ENCODE assay signal across 23 cellular contexts in genomic region chr1:219296430-219296850, GRCh38.
DNase-seq lines count a peak whose midpoint lies in the region; ATAC-seq, FAIRE-seq and TF ChIP-seq lines count a peak whose summit lies in the region.
"Had no signal": no experiment of that assay in that cellular context is flagged by ENCODE, and none has a peak within 500 bp of the region (broad histone marks: within the 10 kb centered on the region; RNA-seq: fewer than 3 reads in every experiment).

No MANE protein-coding gene starts in this region.

- TF ChIP-seq POLR2A in tibial nerve (IDR thresholded peaks at IDR 0.05), result no peak

- TF ChIP-seq CTCF in astrocyte (IDR thresholded peaks at IDR 0.05; ENCODE audit: insufficient read depth, low read depth, low read length) (no peak), tibial nerve (IDR thresholded peaks at IDR 0.05) (no peak)

- no peak for FAIRE-seq in astrocyte (lab: Jason Lieb, UNC)
- FAIRE-seq: HTR-8/SVneo had no signal

- no peak for ATAC-seq in HG03175 (IDR thresholded peaks at IDR 0.05; ENCODE audit: unreplicated experiment)
- ATAC-seq: body of pancreas, natural killer cell, Panc1 had no signal

- H3K36me3 ChIP-seq in ACC112 (ENCODE audit: insufficient read depth, low read length), result no peaks in the 10 kb centered on the region
- no peaks in the 10 kb centered on the region for H3K36me3 ChIP-seq in astrocyte (ENCODE audit: insufficient read depth, low read length)
- H3K36me3 ChIP-seq in muscle layer of duodenum (ENCODE audit: control insufficient read depth in 1 of 2, insufficient read depth in 2 of 2, low read length in 2 of 2), result no peaks in the 10 kb centered on the region
- H3K36me3 ChIP-seq in tibial nerve, result no peaks in the 10 kb centered on the region

- H3K27ac ChIP-seq in ACC112 (ENCODE audit: low read depth, low read length) (peak overlapping the region; percentile 44), astrocyte (ENCODE audit: low read depth, low read length) (peak overlapping the region; percentile 90), muscle layer of duodenum (ENCODE audit: low read length) (peak overlapping the region; percentile 33), tibial nerve (peak overlapping the region in 2 of 4 donors; percentile 1 to 32)
- H3K27ac ChIP-seq: body of pancreas had no signal

- H3K9me3 ChIP-seq in astrocyte (ENCODE audit: insufficient read depth, low read depth, low read length) (no peaks in the 10 kb centered on the region), muscle layer of duodenum (ENCODE audit: control insufficient read depth in 1 of 2, low read length in 2 of 2) (no peaks in the 10 kb centered on the region), tibial nerve (no peaks in the 10 kb centered on the region)
- H3K9me3 ChIP-seq: body of pancreas had no signal

- 73 to 82% methylated on average over 2 of the region's 2 CpGs for whole genome bisulfite sequencing in tibial nerve, 2 donors

- H3K79me2 ChIP-seq in ACC112 (ENCODE audit: control insufficient read depth, insufficient read depth, low read length, unreplicated experiment) (no peaks in the 10 kb centered on the region), astrocyte (ENCODE audit: insufficient read depth, low read length) (no peaks in the 10 kb centered on the region)

- H3K9ac ChIP-seq in astrocyte (ENCODE audit: low read length), result peak overlapping the region; percentile 80

- H3K4me2 ChIP-seq in astrocyte (ENCODE audit: low read length), result peak overlapping the region; percentile 34

- peaks cover 21% of the 10 kb centered on the region for H3K4me1 ChIP-seq in ACC112 (ENCODE audit: control insufficient read depth, insufficient read depth, low read length, unreplicated experiment)
- H3K4me1 ChIP-seq in astrocyte (ENCODE audit: insufficient read depth, low read length), result peaks cover 32% of the 10 kb centered on the region
- H3K4me1 ChIP-seq in muscle layer of duodenum (ENCODE audit: control insufficient read depth in 1 of 2, insufficient read depth in 2 of 2, low read length in 2 of 2), result peaks cover 0 to 18% of the 10 kb centered on the region in 2 donors
- H3K4me1 ChIP-seq in tibial nerve, result no peaks in the 10 kb centered on the region
- H3K4me1 ChIP-seq: body of pancreas had no signal

- H3K27ac Mint-ChIP-seq in astrocyte (ENCODE audit: unreplicated experiment), result no peak overlapping the region
- H3K27ac Mint-ChIP-seq: CD4-positive, alpha-beta memory T cell; H9; immature natural killer cell; natural killer cell; stimulated activated naive CD8-positive, alpha-beta T cell treated with anti-CD3 and anti-CD28 coated beads, Interleukin-15, Interleukin-2, amounts not matched to agents 100 ng/mL and 50 ng/mL, for 24 hours had no signal

- DNase-seq in NCI-H1092 treated with DMSO at 0.1 percent for 48 hours (lab: John Stamatoyannopoulos, UW), result peak; percentile 97
- peak; percentile 85 for DNase-seq in astrocyte (ENCODE audit: low read depth)
- no peak for DNase-seq in tibial nerve (ENCODE audit: low spot score in 2 of 2)
- no peak for DNase-seq in NCI-H524 (lab: John Stamatoyannopoulos, UW)
- DNase-seq in cortex of kidney (lab: John Stamatoyannopoulos, UW), result no peak
- DNase-seq: activated naive CD4-positive, alpha-beta T cell; body of pancreas; CD4-positive, alpha-beta memory T cell; dermis blood vessel endothelial cell; DND-41; glutamatergic neuron; H9; immature natural killer cell; natural killer cell; NCI-H187; NCI-H526; SW 1271 had no signal

- H3K4me3 Mint-ChIP-seq in astrocyte (ENCODE audit: unreplicated experiment), result no peak overlapping the region
- H3K4me3 Mint-ChIP-seq: CD4-positive, alpha-beta memory T cell; H9; immature natural killer cell; natural killer cell; stimulated activated naive CD8-positive, alpha-beta T cell treated with anti-CD3 and anti-CD28 coated beads, Interleukin-15, Interleukin-2, amounts not matched to agents 100 ng/mL and 50 ng/mL, for 24 hours had no signal

- TF ChIP-seq EP300 in tibial nerve (IDR thresholded peaks at IDR 0.05), result no peak

- H3K27me3 Mint-ChIP-seq in astrocyte (ENCODE audit: low read depth, unreplicated experiment), result no peaks in the 10 kb centered on the region
- H3K27me3 Mint-ChIP-seq: CD4-positive, alpha-beta memory T cell; stimulated activated naive CD8-positive, alpha-beta T cell treated with anti-CD3 and anti-CD28 coated beads, Interleukin-15, Interleukin-2, amounts not matched to agents 100 ng/mL and 50 ng/mL, for 24 hours had no signal

- H3K4me3 ChIP-seq in ACC112 (ENCODE audit: low read depth, low read length), result no peak overlapping the region
- H3K4me3 ChIP-seq in astrocyte (ENCODE audit: insufficient read depth, low read depth, low read length), result no peak overlapping the region
- no peak overlapping the region for H3K4me3 ChIP-seq in muscle layer of duodenum (ENCODE audit: low read depth in 1 of 2, low read length in 2 of 2)
- no peak overlapping the region for H3K4me3 ChIP-seq in tibial nerve
- H3K4me3 ChIP-seq: body of pancreas had no signal

- H2AFZ ChIP-seq in ACC112 (ENCODE audit: low read length, unreplicated experiment), result no peak overlapping the region
- H2AFZ ChIP-seq in astrocyte (ENCODE audit: low read depth, low read length), result no peak overlapping the region

- H3K36me3 Mint-ChIP-seq in astrocyte (ENCODE audit: low read depth, unreplicated experiment), result no peaks in the 10 kb centered on the region

- no peaks in the 10 kb centered on the region for H3K27me3 ChIP-seq in ACC112 (ENCODE audit: insufficient read depth, low read length)
- H3K27me3 ChIP-seq in astrocyte (ENCODE audit: insufficient read depth, low read length), result no peaks in the 10 kb centered on the region
- no peaks in the 10 kb centered on the region for H3K27me3 ChIP-seq in muscle layer of duodenum (ENCODE audit: low read depth, low read length)
- no peaks in the 10 kb centered on the region for H3K27me3 ChIP-seq in tibial nerve
- H3K27me3 ChIP-seq: body of pancreas had no signal

- no peaks in the 10 kb centered on the region for H3K9me3 Mint-ChIP-seq in astrocyte (ENCODE audit: unreplicated experiment)
- H3K9me3 Mint-ChIP-seq: H9; stimulated activated naive CD8-positive, alpha-beta T cell treated with anti-CD3 and anti-CD28 coated beads, Interleukin-15, Interleukin-2, amounts not matched to agents 100 ng/mL and 50 ng/mL, for 24 hours had no signal

- H3K4me1 Mint-ChIP-seq in astrocyte (ENCODE audit: low read depth, unreplicated experiment), result no peaks in the 10 kb centered on the region
- H3K4me1 Mint-ChIP-seq: CD4-positive, alpha-beta memory T cell; immature natural killer cell; natural killer cell had no signal

- H4K20me1 ChIP-seq in astrocyte (ENCODE audit: insufficient read depth, low read length), result no peaks in the 10 kb centered on the region

Comparison
In these comparisons a context has a peak if more than half of its experiments do, and no peak if none do; other contexts are left out.
1. DNase-seq: peak in NCI-H1092 treated with DMSO at 0.1 percent for 48 hours (single experiment) and astrocyte (single experiment); none in tibial nerve (0 of 2), NCI-H524 (0 of 2) and cortex of kidney (single experiment).